ENCODE assay signal across 1 cellular context in the genomic region with DNA sequence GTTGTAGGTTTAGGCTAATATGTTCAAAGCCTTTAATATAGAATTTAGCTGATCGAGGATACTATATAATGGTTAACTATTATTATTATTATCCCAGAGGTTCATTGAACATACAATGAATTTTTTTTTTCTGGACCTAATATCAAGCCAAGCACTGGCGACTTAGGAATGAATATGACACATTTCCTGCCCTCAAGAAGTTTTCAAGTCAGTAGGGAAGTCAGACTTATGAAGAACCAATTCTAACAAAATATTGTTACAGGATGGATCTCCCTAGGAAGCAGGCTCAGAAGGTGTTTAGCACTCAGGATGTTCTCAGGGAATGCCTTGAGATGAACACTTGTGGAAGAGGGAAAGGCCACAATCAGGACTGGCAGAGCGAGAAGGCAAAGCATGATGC.
TF ChIP-seq lines count a peak whose summit lies in the region.

No MANE protein-coding gene starts in this region.

TF ChIP-seq in IMR-90, 13 proteins besides CTCF, POLR2A, EP300 and RAD21 (continued from another document):
- TF ChIP-seq, protein P1, sequence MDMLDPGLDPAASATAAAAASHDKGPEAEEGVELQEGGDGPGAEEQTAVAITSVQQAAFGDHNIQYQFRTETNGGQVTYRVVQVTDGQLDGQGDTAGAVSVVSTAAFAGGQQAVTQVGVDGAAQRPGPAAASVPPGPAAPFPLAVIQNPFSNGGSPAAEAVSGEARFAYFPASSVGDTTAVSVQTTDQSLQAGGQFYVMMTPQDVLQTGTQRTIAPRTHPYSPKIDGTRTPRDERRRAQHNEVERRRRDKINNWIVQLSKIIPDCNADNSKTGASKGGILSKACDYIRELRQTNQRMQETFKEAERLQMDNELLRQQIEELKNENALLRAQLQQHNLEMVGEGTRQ (IDR thresholded peaks at IDR 0.05; ENCODE audit: low read depth, low read length): no peak
- TF ChIP-seq MAFK (IDR thresholded peaks at IDR 0.05; ENCODE audit: low read depth, low read length) (no peak), SMC3 (IDR thresholded peaks at IDR 0.05; ENCODE audit: low read depth, low read length) (no peak), CEBPB (IDR thresholded peaks at IDR 0.05; ENCODE audit: low read depth, low read length) (no peak), RFX5 (IDR thresholded peaks at IDR 0.05; ENCODE audit: low read depth, low read length) (no peak), RCOR1 (IDR thresholded peaks at IDR 0.05; ENCODE audit: insufficient replicate concordance, low read length) (no peak), BHLHE40 (IDR thresholded peaks at IDR 0.05; ENCODE audit: low read depth, low read length) (no peak)
